10 cellular contexts compared by ENCODE assay signal in genomic region chr3:46880884-46881818, GRCh38. TPM values are rescaled to one million over a fixed set of nuclear protein-coding genes. Genes with fewer than 3 reads are reported as not detected.
DNase-seq lines count a peak whose midpoint lies in the region; ATAC-seq and TF ChIP-seq lines count a peak whose summit lies in the region.
"Had no signal": no experiment of that assay in that cellular context is flagged by ENCODE, and none has a peak within 500 bp of the region (broad histone marks: within the 10 kb centered on the region; RNA-seq: fewer than 3 reads in every experiment).

No MANE protein-coding gene starts in this region.

- H3K27ac Mint-ChIP-seq in brain, result peak overlapping the region in 1 of 5 experiments; percentile 35
- H3K27ac Mint-ChIP-seq in immature natural killer cell, result no peak overlapping the region
- H3K27ac Mint-ChIP-seq: dendritic cell treated with granulocyte-macrophage colony-stimulating factor and Interleukin-4, amounts not matched to agents 40 ng/mL and 50 ng/mL, for 4 days had no signal

- H3K79me2 ChIP-seq in smooth muscle cell (ENCODE audit: low read depth), result peaks cover 24% of the 10 kb centered on the region

- peak overlapping the region; percentile 63 for H3K9ac ChIP-seq in smooth muscle cell (ENCODE audit: low read depth)

- no peaks in the 10 kb centered on the region for H3K9me3 ChIP-seq in HAP-1
- H3K9me3 ChIP-seq in smooth muscle cell (replicated peaks; ENCODE audit: low read depth), result no peaks in the 10 kb centered on the region

- no peak for TF ChIP-seq CTCF in brain (conservative IDR thresholded peaks at IDR 0.05)
- no peak for TF ChIP-seq CTCF in smooth muscle cell (IDR thresholded peaks at IDR 0.05; ENCODE audit: borderline replicate concordance, insufficient read depth, poor library complexity, severe bottlenecking)
- TF ChIP-seq CTCF in GM13977 (IDR thresholded peaks at IDR 0.05; ENCODE audit: extremely low read depth, insufficient read depth, missing control alignments), result no peak

- H3K27me3 Mint-ChIP-seq in brain (peaks cover 64% of the 10 kb centered on the region), immature natural killer cell (ENCODE audit: low read depth in 3 of 3) (peaks cover 8 to 18% (median 12%) of the 10 kb centered on the region in 3 donors)

- in situ Hi-C loops in HAP-1 (cut with MboI; ENCODE audit: low sequenced_read_pairs), result no loop called here
- in situ Hi-C loops in GM13977 (cut with MboI; ENCODE audit: low pct_unique_long_range_greater_than_20kb, low sequenced_read_pairs, unreplicated experiment), result no loop called here

- peak overlapping the region; percentile 82 for H2AFZ ChIP-seq in smooth muscle cell (ENCODE audit: low read depth)

- H3K4me2 ChIP-seq in smooth muscle cell, result peak overlapping the region; percentile 90

- H3K4me1 ChIP-seq in HAP-1, result peaks cover 21% of the 10 kb centered on the region
- peaks cover 16% of the 10 kb centered on the region for H3K4me1 ChIP-seq in smooth muscle cell (ENCODE audit: low read depth)

- WGBS in smooth muscle cell (ENCODE audit: low lambda C conversion rate), result 16% methylated on average over 27 of the region's 47 CpGs

- H3K4me3 ChIP-seq in HAP-1 (peak overlapping the region; percentile 51), smooth muscle cell (peak overlapping the region; percentile 67)

- H3K4me3 Mint-ChIP-seq in brain (peak overlapping the region; percentile 35 to 87 (median 75)), immature natural killer cell (peak overlapping the region; percentile 53 to 81 (median 71))

- no peaks in the 10 kb centered on the region for H3K36me3 Mint-ChIP-seq in brain
- H3K36me3 Mint-ChIP-seq in immature natural killer cell, result peaks cover 0 to 3% (median 3%) of the 10 kb centered on the region in 3 donors

- no peak overlapping the region for H3K27ac ChIP-seq in smooth muscle cell (ENCODE audit: low read depth)

- H4K20me1 ChIP-seq in smooth muscle cell (ENCODE audit: low read depth), result peaks cover 21% of the 10 kb centered on the region

- DNase-seq in HAP-1 (ENCODE audit: low spot score in 2 of 2) (peak in 1 of 2 experiments; percentile 50), immature natural killer cell (no peak), smooth muscle cell (lab: John Stamatoyannopoulos, UW; ENCODE audit: unreplicated experiment) (no peak), AG08395 (ENCODE audit: low spot score) (no peak), GM13977 (ENCODE audit: low spot score) (no peak), GM19240 (ENCODE audit: insufficient read length, low spot score) (no peak)
- DNase-seq: posterior cingulate gyrus had no signal

- no peak for ATAC-seq in HG03457 (IDR thresholded peaks at IDR 0.05; ENCODE audit: unreplicated experiment)

- H3F3A ChIP-seq in smooth muscle cell (ENCODE audit: low read depth), result no peaks in the 10 kb centered on the region

- H3K36me3 ChIP-seq in HAP-1 (replicated peaks), result no peaks in the 10 kb centered on the region
- H3K36me3 ChIP-seq in smooth muscle cell (ENCODE audit: low read depth), result no peaks in the 10 kb centered on the region

- no peaks in the 10 kb centered on the region for H3K27me3 ChIP-seq in HAP-1 (ENCODE audit: low read depth)
- H3K27me3 ChIP-seq in smooth muscle cell (ENCODE audit: low read depth), result no peaks in the 10 kb centered on the region

- H3K9me3 Mint-ChIP-seq in brain (peaks cover 0 to 4% (median 0%) of the 10 kb centered on the region in 5 experiments), immature natural killer cell (no peaks in the 10 kb centered on the region)
- H3K9me3 Mint-ChIP-seq: dendritic cell treated with granulocyte-macrophage colony-stimulating factor and Interleukin-4, amounts not matched to agents 40 ng/mL and 50 ng/mL, for 4 days had no signal

- H3K4me1 Mint-ChIP-seq in brain (peaks cover 35% of the 10 kb centered on the region), immature natural killer cell (peaks cover 27 to 33% of the 10 kb centered on the region in 2 donors)

RNA-seq across cellular contexts. Expression of gene PTH1R, which starts 3.6 kb away (rescaled TPM):
- 10.9 TPM for polyA plus RNA-seq in brain (ENCODE audit: insufficient read depth, low read depth, low replicate concordance)
- polyA plus RNA-seq in immature natural killer cell, result not detected
- 15.4 and 17.7 TPM in 2 replicates for total RNA-seq in smooth muscle cell
- 39.2 and 50.6 TPM in 2 replicates for polyA plus RNA-seq in smooth muscle cell

RNA-seq across cellular contexts. Expression of gene MYL3, which starts 17.9 kb away (rescaled TPM):
- polyA plus RNA-seq in brain (ENCODE audit: insufficient read depth, low read depth, low replicate concordance) (4.8 TPM), immature natural killer cell (not detected), smooth muscle cell (14.4 and 25.6 TPM in 2 replicates)
- total RNA-seq in smooth muscle cell, result 8.4 and 13.8 TPM in 2 replicates

Comparison
In these comparisons a context has a peak if more than half of its experiments do, and no peak if none do; other contexts are left out.
1. RNA of gene PTH1R, which starts 3.6 kb away (polyA plus RNA-seq): 39.2 to 50.6 TPM in smooth muscle cell and 10.9 TPM in brain (single experiment); not detected in immature natural killer cell; every median in the first group is over 10 times any median in the second.